8 cellular contexts compared by ENCODE assay signal in the genomic region with DNA sequence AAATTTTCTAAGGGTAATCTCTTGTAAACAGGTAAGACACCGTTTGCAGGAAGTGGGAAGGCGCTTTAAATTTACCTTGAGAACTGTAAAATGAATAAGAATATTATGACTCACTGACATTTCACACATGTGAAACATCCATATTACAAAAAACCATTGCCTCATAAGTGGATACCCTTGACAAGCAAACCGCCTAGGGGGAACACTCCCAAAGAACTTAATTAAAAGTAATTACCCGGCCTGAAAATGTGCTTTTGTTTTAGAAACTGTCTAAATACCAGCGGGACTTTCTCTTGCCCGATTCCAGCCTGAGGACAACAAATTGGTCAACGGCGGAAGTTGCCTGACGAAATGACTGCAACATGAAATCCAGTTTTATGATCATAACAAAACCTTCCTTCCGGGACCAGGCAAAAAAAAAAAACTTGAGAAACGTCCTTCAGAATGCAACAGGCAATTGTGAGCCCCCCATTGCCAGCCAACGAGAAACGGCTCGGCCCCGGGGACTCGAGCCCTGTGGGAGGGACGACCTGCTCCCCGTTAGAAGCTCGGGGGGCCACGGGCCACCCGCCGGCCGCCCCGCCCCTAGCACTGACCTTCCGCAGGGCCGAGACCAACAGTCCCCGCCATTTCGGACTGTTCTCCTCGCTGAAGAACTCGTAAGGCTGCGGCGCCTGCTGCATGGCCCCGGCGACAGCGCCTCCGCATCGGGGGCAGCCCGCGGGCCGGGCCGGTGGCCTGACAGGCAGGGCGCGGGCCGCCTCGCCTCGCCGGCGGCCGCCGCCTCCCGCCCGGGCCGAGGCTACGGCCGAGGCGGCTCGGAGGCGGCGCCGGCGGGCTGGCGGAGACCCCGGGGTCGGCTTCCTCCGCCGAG. TPM values are rescaled to one million over a fixed set of nuclear protein-coding genes. Genes with fewer than 3 reads are reported as not detected.
DNase-seq lines count a peak whose midpoint lies in the region; ATAC-seq and TF ChIP-seq lines count a peak whose summit lies in the region.

No MANE protein-coding gene starts in this region.

- H3K9me3 ChIP-seq in SJSA1 (replicated peaks) = no peaks in the 10 kb centered on the region
- H3K9me3 ChIP-seq in adipocyte (ENCODE audit: control insufficient read depth, low read length) = no peaks in the 10 kb centered on the region
- H3K9me3 ChIP-seq in cardiac muscle cell (ENCODE audit: low read depth) = no peaks in the 10 kb centered on the region
- no peaks in the 10 kb centered on the region for H3K9me3 ChIP-seq in parathyroid adenoma (ENCODE audit: control insufficient read depth, low read length)

- ATAC-seq in GM21367 (IDR thresholded peaks at IDR 0.05; ENCODE audit: unreplicated experiment) = peak; percentile 33

- H3K4me3 ChIP-seq in SJSA1 = peak overlapping the region; percentile 91
- H3K4me3 ChIP-seq in adipocyte (ENCODE audit: low read length) = peak overlapping the region; percentile 84
- H3K4me3 ChIP-seq in cardiac muscle cell = peak overlapping the region; percentile 57
- H3K4me3 ChIP-seq in parathyroid adenoma (ENCODE audit: low read depth, low read length) = peak overlapping the region; percentile 84

- peak overlapping the region; percentile 70 for H2AFZ ChIP-seq in parathyroid adenoma

- H3K9ac ChIP-seq in adipocyte (ENCODE audit: low read length) (peak overlapping the region; percentile 92), parathyroid adenoma (peak overlapping the region; percentile 48)

- peak overlapping the region; percentile 86 for H3K4me2 ChIP-seq in parathyroid adenoma (ENCODE audit: low read length)

- H3K4me1 ChIP-seq in SJSA1 (replicated peaks) = peaks cover 15% of the 10 kb centered on the region
- peaks cover 34% of the 10 kb centered on the region for H3K4me1 ChIP-seq in adipocyte (ENCODE audit: control insufficient read depth, insufficient read depth, low read length)
- peaks cover 19% of the 10 kb centered on the region for H3K4me1 ChIP-seq in cardiac muscle cell (ENCODE audit: low read depth)
- peaks cover 15% of the 10 kb centered on the region for H3K4me1 ChIP-seq in parathyroid adenoma

- no peaks in the 10 kb centered on the region for H3K27me3 ChIP-seq in SJSA1 (replicated peaks)
- no peaks in the 10 kb centered on the region for H3K27me3 ChIP-seq in adipocyte (replicated peaks; ENCODE audit: control insufficient read depth, insufficient read depth, low read length)
- no peaks in the 10 kb centered on the region for H3K27me3 ChIP-seq in cardiac muscle cell
- H3K27me3 ChIP-seq in parathyroid adenoma (ENCODE audit: control insufficient read depth, insufficient read depth, low read length) = no peaks in the 10 kb centered on the region

- H3K36me3 ChIP-seq in SJSA1 (peaks cover 15% of the 10 kb centered on the region), adipocyte (ENCODE audit: control insufficient read depth, insufficient read depth, low read length, severe bottlenecking) (no peaks in the 10 kb centered on the region), cardiac muscle cell (no peaks in the 10 kb centered on the region), parathyroid adenoma (ENCODE audit: control insufficient read depth, insufficient read depth, low read length) (no peaks in the 10 kb centered on the region)

- DNase-seq in DMS53 (lab: John Stamatoyannopoulos, UW) = peak; percentile 59
- DNase-seq in HS-27A (ENCODE audit: low read depth) = peak; percentile 38
- peak; percentile 42 to 64 for DNase-seq in SJSA1 (ENCODE audit: low read depth in 1 of 2, low spot score in 2 of 2)
- DNase-seq in adipocyte (ENCODE audit: low read depth) = peak; percentile 85
- peak; percentile 73 for DNase-seq in cardiac muscle cell (ENCODE audit: low read depth in 1 of 2, low spot score in 1 of 2)
- DNase-seq in COLO829 (ENCODE audit: low spot score) = no peak

- peaks cover 31% of the 10 kb centered on the region for H3K79me2 ChIP-seq in parathyroid adenoma

- peak overlapping the region; percentile 85 for H3K27ac ChIP-seq in SJSA1
- H3K27ac ChIP-seq in cardiac muscle cell = peak overlapping the region; percentile 93
- peak overlapping the region; percentile 92 for H3K27ac ChIP-seq in parathyroid adenoma

- no peak for TF ChIP-seq CTCF in cardiac muscle cell (IDR thresholded peaks at IDR 0.05; ENCODE audit: low read depth, low read length)
- TF ChIP-seq CTCF in parathyroid adenoma (IDR thresholded peaks at IDR 0.05) = no peak

RNA-seq across cellular contexts. Expression of a gene that starts 0.5 kb away (rescaled TPM):
- total RNA-seq in SJSA1 (2014; rRNA removed; shearing (Covaris generic)) = 10.3 and 16.2 TPM in 2 replicates
- 10.1 and 14.3 TPM in 2 replicates for total RNA-seq in cardiac muscle cell
- 11.8 and 15.4 TPM in 2 replicates for polyA plus RNA-seq in cardiac muscle cell
